In the genomic region with DNA sequence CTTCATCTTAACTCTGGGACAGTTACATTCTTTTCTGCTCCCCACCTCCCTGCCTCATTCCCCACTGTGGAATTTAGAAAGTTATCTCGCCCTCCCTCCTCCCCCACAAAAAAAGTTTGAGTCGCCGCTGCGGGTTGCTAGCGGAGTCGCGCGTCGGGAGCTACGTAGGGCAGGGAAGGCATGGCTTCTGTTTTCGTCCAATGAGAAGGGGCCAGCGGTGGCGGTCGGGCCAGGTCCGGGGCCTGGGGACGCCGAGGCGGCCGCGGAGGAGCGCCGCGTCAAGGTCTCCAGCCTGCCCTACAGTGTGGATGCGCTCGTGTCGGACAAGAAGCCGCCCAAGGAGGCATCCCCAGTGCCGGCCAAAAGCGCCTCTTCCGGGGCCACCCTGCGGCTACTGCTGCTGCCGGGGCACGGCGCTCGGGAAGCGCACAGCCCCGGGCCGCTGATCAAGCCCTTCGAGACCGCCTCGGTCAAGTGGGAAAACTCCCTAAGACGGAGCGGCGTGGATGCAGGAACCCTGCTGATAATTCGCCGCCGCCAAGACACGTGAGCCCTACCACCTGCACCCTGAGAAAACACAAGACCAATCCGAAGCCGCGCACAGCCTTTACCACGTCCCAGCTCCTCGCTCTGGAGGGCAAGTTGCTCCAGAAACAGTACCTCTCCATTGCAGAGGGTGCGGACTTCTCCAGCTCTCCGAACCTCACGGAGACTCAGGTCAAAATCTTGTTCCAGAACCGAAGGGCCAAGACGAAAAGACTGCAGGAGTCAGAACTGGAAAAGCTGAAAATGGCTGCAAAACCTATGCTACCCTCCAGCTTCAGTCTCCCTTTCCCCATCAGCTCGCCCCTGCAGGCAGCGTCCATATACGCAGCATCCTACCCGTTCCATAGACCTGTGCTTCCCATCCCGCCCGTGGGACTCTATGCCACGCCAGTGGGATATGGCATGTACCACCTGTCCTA, we compare ENCODE assay signal across 1 cellular context.
TF ChIP-seq lines count a peak whose summit lies in the region.

No MANE protein-coding gene starts in this region.

TF ChIP-seq in IMR-90, 13 proteins besides CTCF, POLR2A, EP300 and RAD21:
- TF ChIP-seq RFX5 (IDR thresholded peaks at IDR 0.05; ENCODE audit: low read depth, low read length) (no peak), SMC3 (IDR thresholded peaks at IDR 0.05; ENCODE audit: low read depth, low read length) (no peak), FOS (IDR thresholded peaks at IDR 0.05; ENCODE audit: low read depth, low read length) (no peak), NFE2L2 (IDR thresholded peaks at IDR 0.05; ENCODE audit: low read depth, low read length) (no peak), MXI1 (IDR thresholded peaks at IDR 0.05; ENCODE audit: borderline replicate concordance, low read depth, low read length) (no peak), ELK1 (IDR thresholded peaks at IDR 0.05; ENCODE audit: borderline replicate concordance, low read depth, low read length) (no peak), MAFK (IDR thresholded peaks at IDR 0.05; ENCODE audit: low read depth, low read length) (no peak), USF2 (IDR thresholded peaks at IDR 0.05; ENCODE audit: low read depth, low read length) (no peak), MAZ (IDR thresholded peaks at IDR 0.05; ENCODE audit: borderline replicate concordance, low read depth, low read length) (no peak), BHLHE40 (IDR thresholded peaks at IDR 0.05; ENCODE audit: low read depth, low read length) (no peak), CHD1 (IDR thresholded peaks at IDR 0.05; ENCODE audit: low read depth, low read length) (no peak), RCOR1 (IDR thresholded peaks at IDR 0.05; ENCODE audit: insufficient replicate concordance, low read length) (no peak), CEBPB (IDR thresholded peaks at IDR 0.05; ENCODE audit: low read depth, low read length) (no peak)
